In the genomic region with DNA sequence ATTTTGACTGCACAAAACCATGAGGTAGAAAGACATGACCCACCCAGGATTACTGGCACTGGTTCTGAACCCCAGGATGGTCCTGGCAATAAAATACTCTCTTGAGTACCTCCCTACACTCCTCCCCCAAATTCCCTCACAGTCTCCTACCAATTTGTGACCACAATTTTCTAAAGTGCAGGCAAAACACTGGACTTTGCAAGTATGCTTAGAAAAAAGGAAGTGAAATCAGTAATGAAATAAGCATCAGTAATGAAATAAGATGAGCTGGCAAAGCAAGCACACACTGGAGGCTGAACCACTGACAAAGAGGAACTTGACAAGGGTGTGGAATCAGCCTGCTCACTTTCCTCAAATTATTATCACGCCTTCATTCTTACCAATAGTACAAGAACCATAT, we compare ENCODE assay signal across 9 cellular contexts.
DNase-seq lines count a peak whose midpoint lies in the region; ATAC-seq and TF ChIP-seq lines count a peak whose summit lies in the region.
"Had no signal": no experiment of that assay in that cellular context is flagged by ENCODE, and none has a peak within 500 bp of the region (broad histone marks: within the 10 kb centered on the region; RNA-seq: fewer than 3 reads in every experiment).

No MANE protein-coding gene starts in this region.

- H3K9me3 Mint-ChIP-seq in HFFc6, result peaks cover 65% of the 10 kb centered on the region
- no peaks in the 10 kb centered on the region for H3K9me3 Mint-ChIP-seq in activated T-cell treated with anti-CD3 and anti-CD28 coated beads, Interleukin-2, amount 50 U/mL, for 72 hours
- no peaks in the 10 kb centered on the region for H3K9me3 Mint-ChIP-seq in CD8-positive, alpha-beta T cell

- no peak overlapping the region for H3K4me3 Mint-ChIP-seq in HFFc6
- no peak overlapping the region for H3K4me3 Mint-ChIP-seq in activated T-cell treated with anti-CD3 and anti-CD28 coated beads, Interleukin-2, amount 50 U/mL, for 72 hours
- no peak overlapping the region for H3K4me3 Mint-ChIP-seq in CD8-positive, alpha-beta T cell

- H3K27me3 ChIP-seq in HL-60 (ENCODE audit: insufficient read depth, poor library complexity, severe bottlenecking), result no peaks in the 10 kb centered on the region
- H3K27me3 ChIP-seq in lower lobe of right lung (ENCODE audit: low read depth), result no peaks in the 10 kb centered on the region
- H3K27me3 ChIP-seq in CD8-positive, alpha-beta T cell (ENCODE audit: insufficient read depth, low read length), result no peaks in the 10 kb centered on the region

- CTCF ChIA-PET in CD8-positive, alpha-beta T cell (lab: Charles Lee), result no interaction called here

- no peaks in the 10 kb centered on the region for H3K4me1 ChIP-seq in lower lobe of right lung
- H3K4me1 ChIP-seq in CD8-positive, alpha-beta T cell (ENCODE audit: insufficient read depth, low read length), result no peaks in the 10 kb centered on the region

- POLR2A ChIA-PET in CD8-positive, alpha-beta T cell (lab: Charles Lee), result no interaction called here

- DNase-seq in HL-60 (ENCODE audit: low read depth in 1 of 2, low spot score in 1 of 2) (peak; percentile 45 to 56), lower lobe of right lung (no peak), activated gamma-delta T cell treated with Interleukin-2 at 50 U/mL for 16 hours (no peak), HFFc6 (no peak)
- no peak for DNase-seq in activated T-cell treated with anti-CD3 and anti-CD28 coated beads, Interleukin-2, amount 50 U/mL, for 72 hours
- DNase-seq in CD8-positive, alpha-beta T cell, result no peak
- DNase-seq: T-helper 9 cell had no signal

- no peak for TF ChIP-seq CTCF in HL-60 (IDR thresholded peaks at IDR 0.05; ENCODE audit: insufficient read depth, low read length)
- no peak for TF ChIP-seq CTCF in lower lobe of right lung (IDR thresholded peaks at IDR 0.05)
- no peak for TF ChIP-seq CTCF in HFFc6 (IDR thresholded peaks at IDR 0.05)
- no peak for TF ChIP-seq CTCF in CD8-positive, alpha-beta T cell (IDR thresholded peaks at IDR 0.05)

- H3K9me3 ChIP-seq in lower lobe of right lung, result no peaks in the 10 kb centered on the region
- H3K9me3 ChIP-seq in CD8-positive, alpha-beta T cell (ENCODE audit: low read length), result no peaks in the 10 kb centered on the region

- no peak overlapping the region for H3K4me3 ChIP-seq in HL-60 (replicated peaks; ENCODE audit: insufficient read depth, low read length)
- no peak overlapping the region for H3K4me3 ChIP-seq in lower lobe of right lung
- H3K4me3 ChIP-seq in CD8-positive, alpha-beta T cell (ENCODE audit: low read depth, low read length), result no peak overlapping the region

- H3K27ac ChIP-seq in HL-60 (replicated peaks) (no peak overlapping the region), lower lobe of right lung (no peak overlapping the region)
- H3K27ac ChIP-seq in CD8-positive, alpha-beta T cell (ENCODE audit: low read depth, low read length), result no peak overlapping the region

- intact Hi-C loops in lower lobe of right lung (cut with DNase I), result no loop called here
- intact Hi-C loops in CD8-positive, alpha-beta T cell (cut with DNase I, micrococcal nuclease), result no loop called here

- ATAC-seq in GM18868 (IDR thresholded peaks at IDR 0.05; ENCODE audit: unreplicated experiment), result peak; percentile 99
- peak; percentile 99 for ATAC-seq in HG02588 (IDR thresholded peaks at IDR 0.05; ENCODE audit: unreplicated experiment)
- peak; percentile 76 to 80 for ATAC-seq in lower lobe of right lung
- ATAC-seq in activated T-cell treated with anti-CD3 and anti-CD28 coated beads, Interleukin-2, amount 50 U/mL, for 72 hours (replicated peaks in 1 of 2), result no peak
- ATAC-seq in CD8-positive, alpha-beta T cell, result no peak

- no peak overlapping the region for H3K27ac Mint-ChIP-seq in HFFc6
- H3K27ac Mint-ChIP-seq in activated T-cell treated with anti-CD3 and anti-CD28 coated beads, Interleukin-2, amount 50 U/mL, for 72 hours, result no peak overlapping the region
- no peak overlapping the region for H3K27ac Mint-ChIP-seq in CD8-positive, alpha-beta T cell

- H3K36me3 Mint-ChIP-seq in HFFc6 (ENCODE audit: low read depth), result no peaks in the 10 kb centered on the region
- no peaks in the 10 kb centered on the region for H3K36me3 Mint-ChIP-seq in activated T-cell treated with anti-CD3 and anti-CD28 coated beads, Interleukin-2, amount 50 U/mL, for 72 hours (ENCODE audit: insufficient read depth in 2 of 2)
- no peaks in the 10 kb centered on the region for H3K36me3 Mint-ChIP-seq in CD8-positive, alpha-beta T cell

- H3K27me3 Mint-ChIP-seq in HFFc6 (ENCODE audit: insufficient read depth), result no peaks in the 10 kb centered on the region
- H3K27me3 Mint-ChIP-seq in activated T-cell treated with anti-CD3 and anti-CD28 coated beads, Interleukin-2, amount 50 U/mL, for 72 hours (ENCODE audit: low read depth), result no peaks in the 10 kb centered on the region
- H3K27me3 Mint-ChIP-seq in CD8-positive, alpha-beta T cell (ENCODE audit: low read depth), result peaks cover 3% of the 10 kb centered on the region

- no peaks in the 10 kb centered on the region for H3K4me1 Mint-ChIP-seq in HFFc6 (ENCODE audit: low read depth)
- H3K4me1 Mint-ChIP-seq in activated T-cell treated with anti-CD3 and anti-CD28 coated beads, Interleukin-2, amount 50 U/mL, for 72 hours (ENCODE audit: low read depth), result no peaks in the 10 kb centered on the region
- no peaks in the 10 kb centered on the region for H3K4me1 Mint-ChIP-seq in CD8-positive, alpha-beta T cell (ENCODE audit: low read depth)

- no peaks in the 10 kb centered on the region for H3K36me3 ChIP-seq in lower lobe of right lung
- no peaks in the 10 kb centered on the region for H3K36me3 ChIP-seq in CD8-positive, alpha-beta T cell (ENCODE audit: insufficient read depth, low read length)

Comparison
In these comparisons a context has a peak if more than half of its experiments do, and no peak if none do; other contexts are left out.
1. ATAC-seq: peak in GM18868 (single experiment), HG02588 (single experiment) and lower lobe of right lung (2 of 2); none in activated T-cell treated with anti-CD3 and anti-CD28 coated beads, Interleukin-2, amount 50 U/mL, for 72 hours (0 of 2) and CD8-positive, alpha-beta T cell (single experiment).
2. DNase-seq: peak in HL-60 (2 of 2); none in lower lobe of right lung (single experiment), activated gamma-delta T cell treated with Interleukin-2 at 50 U/mL for 16 hours (single experiment), HFFc6 (single experiment), activated T-cell treated with anti-CD3 and anti-CD28 coated beads, Interleukin-2, amount 50 U/mL, for 72 hours (0 of 2) and CD8-positive, alpha-beta T cell (0 of 7).